In the genomic region with DNA sequence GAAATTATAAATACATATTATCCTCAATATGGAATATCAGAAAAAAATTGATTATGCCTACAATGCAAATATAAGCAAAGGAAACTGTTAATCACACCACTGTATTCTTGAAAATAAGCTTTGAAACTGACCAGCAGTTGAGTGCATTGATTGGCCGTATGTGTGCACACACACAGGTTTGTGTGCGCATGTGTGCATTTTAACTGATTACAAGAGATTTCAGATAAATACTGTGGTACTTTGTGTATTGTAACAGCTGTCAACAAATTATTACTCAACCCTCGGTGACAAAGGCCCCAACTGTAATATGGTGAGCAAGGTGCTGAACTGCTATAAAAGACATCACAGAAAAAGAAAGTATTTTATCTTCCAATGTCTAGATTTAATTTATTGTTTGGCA, we compare ENCODE assay signal across 28 cellular contexts.
"Had no signal": no experiment of that assay in that cellular context is flagged by ENCODE, and none has a peak within 500 bp of the region (broad histone marks: within the 10 kb centered on the region; RNA-seq: fewer than 3 reads in every experiment).

No MANE protein-coding gene starts in this region.

- ATAC-seq: effector memory CD8-positive, alpha-beta T cell; esophagus mucosa; foreskin keratinocyte; gastrocnemius medialis; gastroesophageal sphincter; heart left ventricle; heart right ventricle had no signal

- H3K9me3 ChIP-seq: colonic mucosa, gastrocnemius medialis had no signal

- H3K27ac ChIP-seq: colonic mucosa, coronary artery, dorsolateral prefrontal cortex, epithelial cell of prostate, esophagus muscularis mucosa, esophagus squamous epithelium, foreskin keratinocyte, gastrocnemius medialis, gastroesophageal sphincter, heart left ventricle, heart right ventricle had no signal

- FAIRE-seq: colon, endometrium, endothelial cell of umbilical vein, frontal cortex had no signal

- H3K36me3 ChIP-seq: colonic mucosa, esophagus muscularis mucosa, esophagus squamous epithelium, gastrocnemius medialis, gastroesophageal sphincter, heart left ventricle, heart right ventricle had no signal

- DNase-seq: colonic mucosa; cortex of kidney; dermis blood vessel endothelial cell; dorsolateral prefrontal cortex; effector CD4-positive, alpha-beta T cell; effector CD8-positive, alpha-beta T cell; effector memory CD4-positive, alpha-beta T cell; effector memory CD8-positive, alpha-beta T cell; endodermal cell; erythroblast; esophagus squamous epithelium; foreskin fibroblast; foreskin keratinocyte; foreskin melanocyte; gastrocnemius medialis; glutamatergic neuron; head of caudate nucleus; heart left ventricle; heart right ventricle had no signal

- H3K27me3 ChIP-seq: colonic mucosa, dorsolateral prefrontal cortex, esophagus muscularis mucosa, esophagus squamous epithelium, foreskin keratinocyte, gastrocnemius medialis, gastroesophageal sphincter, heart left ventricle, heart right ventricle had no signal

- H3K4me3 ChIP-seq: colonic mucosa, coronary artery, dorsolateral prefrontal cortex, esophagus muscularis mucosa, esophagus squamous epithelium, gastrocnemius medialis, gastroesophageal sphincter, heart left ventricle, heart right ventricle had no signal

- H3K4me1 ChIP-seq: colonic mucosa, esophagus muscularis mucosa, esophagus squamous epithelium, foreskin keratinocyte, gastrocnemius medialis, gastroesophageal sphincter, heart left ventricle, heart right ventricle had no signal
